In genomic region chr16:75088226-75088625, GRCh38 we compare ENCODE assay signal across 24 cellular contexts. TPM values are rescaled to one million over a fixed set of nuclear protein-coding genes. Genes with fewer than 3 reads are reported as not detected.
DNase-seq lines count a peak whose midpoint lies in the region; ATAC-seq and TF ChIP-seq lines count a peak whose summit lies in the region.
"Had no signal": no experiment of that assay in that cellular context is flagged by ENCODE, and none has a peak within 500 bp of the region (broad histone marks: within the 10 kb centered on the region; RNA-seq: fewer than 3 reads in every experiment).

No MANE protein-coding gene starts in this region.

- DNase-seq in heart right ventricle (no peak), Right ventricle myocardium inferior (ENCODE audit: missing footprints) (no peak), esophagus squamous epithelium (lab: John Stamatoyannopoulos, UW) (no peak), uterus (no peak)
- DNase-seq: activated CD4-positive, alpha-beta T cell treated with anti-CD3 and anti-CD28 coated beads, Interleukin-2, amount 50 U/mL, for 48 hours; C1 segment of cervical spinal cord; foreskin melanocyte; MG63; NCI-H226; NCI-H82; stimulated activated CD4-positive, alpha-beta T cell treated with anti-CD3 and anti-CD28 coated beads, Interleukin-4, amount 100 ng/mL, for 24 hours; stimulated activated naive CD8-positive, alpha-beta T cell treated with anti-CD3 and anti-CD28 coated beads, Interleukin-15, amount 100 ng/mL, for 72 hours; T-helper 1 cell had no signal

- no peaks in the 10 kb centered on the region for H3K9me3 ChIP-seq in heart right ventricle
- H3K9me3 ChIP-seq in esophagus squamous epithelium, result no peaks in the 10 kb centered on the region
- no peaks in the 10 kb centered on the region for H3K9me3 ChIP-seq in parathyroid adenoma (ENCODE audit: control insufficient read depth, low read length)
- H3K9me3 ChIP-seq in uterus, result no peaks in the 10 kb centered on the region
- H3K9me3 ChIP-seq: MG63, prostate gland, SJCRH30, vagina had no signal

- H3K4me3 ChIP-seq in heart right ventricle, result peak overlapping the region in 1 of 10 donors; percentile 25
- H3K4me3 ChIP-seq in esophagus squamous epithelium, result no peak overlapping the region
- H3K4me3 ChIP-seq in parathyroid adenoma (ENCODE audit: low read depth, low read length), result peak overlapping the region; percentile 11
- no peak overlapping the region for H3K4me3 ChIP-seq in uterus
- H3K4me3 ChIP-seq: MG63, prostate gland, vagina had no signal

- no peaks in the 10 kb centered on the region for H3K27me3 ChIP-seq in heart right ventricle
- H3K27me3 ChIP-seq in esophagus squamous epithelium, result no peaks in the 10 kb centered on the region
- H3K27me3 ChIP-seq in parathyroid adenoma (ENCODE audit: control insufficient read depth, insufficient read depth, low read length), result no peaks in the 10 kb centered on the region
- H3K27me3 ChIP-seq in uterus, result no peaks in the 10 kb centered on the region
- H3K27me3 ChIP-seq: MG63, SJCRH30, vagina had no signal

- no peak overlapping the region for H3K9ac ChIP-seq in parathyroid adenoma

- intact Hi-C loops in heart right ventricle (cut with DNase I) (no loop called here), Right ventricle myocardium inferior (cut with DNase I) (no loop called here), esophagus squamous epithelium (cut with DNase I) (no loop called here), uterus (cut with DNase I; ENCODE audit: low total_unique reads) (no loop called here)

- H3K4me2 ChIP-seq in parathyroid adenoma (ENCODE audit: low read length), result peak overlapping the region; percentile 28

- TF ChIP-seq CTCF in heart right ventricle (IDR thresholded peaks at IDR 0.05) (no peak), esophagus squamous epithelium (IDR thresholded peaks at IDR 0.05) (no peak), parathyroid adenoma (IDR thresholded peaks at IDR 0.05) (no peak), uterus (IDR thresholded peaks at IDR 0.05) (no peak)

- no peak overlapping the region for H2AFZ ChIP-seq in parathyroid adenoma

- H3K36me3 ChIP-seq in heart right ventricle, result peaks cover 0 to 4% (median 0%) of the 10 kb centered on the region in 9 donors
- no peaks in the 10 kb centered on the region for H3K36me3 ChIP-seq in esophagus squamous epithelium
- H3K36me3 ChIP-seq in parathyroid adenoma (ENCODE audit: control insufficient read depth, insufficient read depth, low read length), result no peaks in the 10 kb centered on the region
- no peaks in the 10 kb centered on the region for H3K36me3 ChIP-seq in uterus
- H3K36me3 ChIP-seq: MG63, prostate gland, SJCRH30, vagina had no signal

- WGBS in heart right ventricle, 2 donors, result 46% methylated on average over 4 of the region's 4 CpGs
- WGBS in esophagus squamous epithelium, 2 donors, result 70 to 79% methylated on average over 4 of the region's 4 CpGs

- H3K27ac ChIP-seq in heart right ventricle, result peak overlapping the region in 8 of 10 donors; percentile 51 to 83 (median 70)
- peak overlapping the region in 3 of 4 donors; percentile 67 to 82 (median 82) for H3K27ac ChIP-seq in esophagus squamous epithelium
- peak overlapping the region; percentile 30 for H3K27ac ChIP-seq in parathyroid adenoma
- peak overlapping the region; percentile 70 to 74 for H3K27ac ChIP-seq in uterus

- ATAC-seq in heart right ventricle, result peak in 4 of 8 donors; percentile 14 to 39 (median 32)
- no peak for ATAC-seq in Right ventricle myocardium inferior
- no peak for ATAC-seq in HG03280 (IDR thresholded peaks at IDR 0.05; ENCODE audit: unreplicated experiment)
- ATAC-seq in HG03457 (IDR thresholded peaks at IDR 0.05; ENCODE audit: unreplicated experiment), result no peak
- no peak for ATAC-seq in GM21360 (IDR thresholded peaks at IDR 0.05; ENCODE audit: unreplicated experiment)
- ATAC-seq: HCT116; stimulated activated naive CD8-positive, alpha-beta T cell treated with anti-CD3 and anti-CD28 coated beads, Interleukin-15, amount 100 ng/mL, for 72 hours had no signal

- no peak for TF ChIP-seq POLR2A in esophagus squamous epithelium (IDR thresholded peaks at IDR 0.05)
- TF ChIP-seq POLR2A in uterus (IDR thresholded peaks at IDR 0.05), result no peak

- peaks cover 65% of the 10 kb centered on the region for H3K79me2 ChIP-seq in parathyroid adenoma

- H3K4me1 ChIP-seq in heart right ventricle (peaks cover 16 to 64% (median 48%) of the 10 kb centered on the region in 9 donors), esophagus squamous epithelium (peaks cover 18 to 83% (median 34%) of the 10 kb centered on the region in 3 donors), parathyroid adenoma (peaks cover 26% of the 10 kb centered on the region), uterus (peaks cover 0 to 17% of the 10 kb centered on the region in 2 donors)

RNA-seq across cellular contexts. Expression of gene LDHD, which starts 28.4 kb away (rescaled TPM):
- 100 to 1,000 TPM in 3 of 10 donors, 10 to 100 TPM in 7; 69.7 to 135 (median 94.9) TPM for total RNA-seq in heart right ventricle
- polyA plus RNA-seq in heart right ventricle, result 10 to 100 TPM; 60.7 to 69.5 TPM
- 71.8 TPM for total RNA-seq in Right ventricle myocardium inferior
- total RNA-seq in esophagus squamous epithelium, result 10 to 100 TPM in 2 of 4 donors, 1 to 10 TPM in 2; 3.3 to 20.4 (median 10.4) TPM
- 1 to 10 TPM; 1.3 to 5.7 (median 3.3) TPM for total RNA-seq in uterus
- total RNA-seq: A673, kidney epithelial cell had no signal
- polyA plus RNA-seq: neural cell had no signal

Comparison
In these comparisons a context has a peak if more than half of its experiments do, and no peak if none do; other contexts are left out.
1. H3K27ac ChIP-seq: peak in every context shown above with its lines; median percentile 82 in esophagus squamous epithelium; 72 in uterus; 70 in heart right ventricle; 30 in parathyroid adenoma.